In the genomic region with DNA sequence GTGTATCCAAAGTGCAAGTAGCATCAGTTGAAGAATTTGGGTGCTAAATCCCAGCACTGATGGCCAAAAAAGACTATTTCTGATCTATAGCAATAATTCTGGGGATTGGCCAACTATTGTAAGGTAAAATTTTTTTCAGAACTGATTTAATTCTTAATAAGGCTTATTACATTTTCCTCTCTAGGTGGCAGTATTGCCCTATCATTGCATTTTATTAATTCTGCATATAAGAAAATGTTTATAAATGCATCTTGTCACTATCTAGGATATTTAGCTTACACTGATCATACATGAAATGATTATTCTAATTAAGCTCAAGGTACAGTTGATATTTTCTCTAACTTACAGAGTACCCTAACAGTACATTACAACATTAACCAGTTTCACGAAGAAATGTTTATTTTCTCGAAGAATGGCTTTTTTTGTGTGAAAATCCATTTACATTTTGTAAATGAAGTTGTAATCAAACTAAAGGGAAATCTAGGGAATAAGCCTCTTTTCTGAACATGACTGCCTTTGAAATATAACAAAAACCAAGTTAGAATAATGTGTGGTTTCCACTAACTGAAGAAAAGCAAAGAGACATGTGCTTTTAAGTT, we compare ENCODE assay signal across 8 cellular contexts. TPM values are rescaled to one million over a fixed set of nuclear protein-coding genes. Genes with fewer than 3 reads are reported as not detected.
DNase-seq lines count a peak whose midpoint lies in the region; ATAC-seq and TF ChIP-seq lines count a peak whose summit lies in the region.

No MANE protein-coding gene starts in this region.

- no peak overlapping the region for H3K4me3 ChIP-seq in right atrium auricular region

- intact Hi-C loops in left cardiac atrium (cut with DNase I): loop anchor here in 1 of 2 donors (2.0 kb wide), 1 partner anchor 119 kb away; no protein-coding TSS in a partner anchor
- intact Hi-C loops in activated T-helper 2 cell treated with anti-CD3 and anti-CD28 coated beads, Interferon-gamma antibody, Interleukin-2, Interleukin-4, amounts not matched to agents 10 μg/mL and 5 μg/mL and 100 μg/mL, durations not matched to agents 14 hours and 24 hours and 36 hours (cut with micrococcal nuclease): loop anchor here (1.0 to 10.0 kb wide), 4 partner anchors 118 to 649 kb away; no protein-coding TSS in a partner anchor

- no peak overlapping the region for H3K27ac Mint-ChIP-seq in osteocyte (ENCODE audit: unreplicated experiment)
- H3K27ac Mint-ChIP-seq in activated T-helper 2 cell treated with anti-CD3 and anti-CD28 coated beads, Interferon-gamma antibody, Interleukin-2, Interleukin-4, amounts not matched to agents 10 μg/mL and 5 μg/mL and 100 μg/mL, durations not matched to agents 14 hours and 24 hours and 36 hours: no peak overlapping the region

- H3K36me3 Mint-ChIP-seq in osteocyte (ENCODE audit: unreplicated experiment): no peaks in the 10 kb centered on the region
- H3K36me3 Mint-ChIP-seq in activated T-helper 2 cell treated with anti-CD3 and anti-CD28 coated beads, Interferon-gamma antibody, Interleukin-2, Interleukin-4, amounts not matched to agents 10 μg/mL and 5 μg/mL and 100 μg/mL, durations not matched to agents 14 hours and 24 hours and 36 hours (ENCODE audit: low read depth): no peaks in the 10 kb centered on the region

- H3K27ac ChIP-seq in right atrium auricular region: no peak overlapping the region

- no peak overlapping the region for H3K4me3 Mint-ChIP-seq in osteocyte (ENCODE audit: unreplicated experiment)
- no peak overlapping the region for H3K4me3 Mint-ChIP-seq in activated T-helper 2 cell treated with anti-CD3 and anti-CD28 coated beads, Interferon-gamma antibody, Interleukin-2, Interleukin-4, amounts not matched to agents 10 μg/mL and 5 μg/mL and 100 μg/mL, durations not matched to agents 14 hours and 24 hours and 36 hours (ENCODE audit: low read depth)

- H3K4me1 ChIP-seq in right atrium auricular region: peaks cover 0 to 21% of the 10 kb centered on the region in 2 donors

- H3K27me3 ChIP-seq in right atrium auricular region: no peaks in the 10 kb centered on the region

- DNase-seq in right atrium auricular region (ENCODE audit: low spot score) (no peak), left cardiac atrium (no peak), NCI-H460 (ENCODE audit: extremely low read depth, low read depth) (peak; percentile 41), dermis microvascular lymphatic vessel endothelial cell (ENCODE audit: low read depth in 2 of 2) (peak; percentile 70 to 71), osteocyte (ENCODE audit: extremely low spot score, unreplicated experiment) (no peak)
- no peak for DNase-seq in activated T-helper 2 cell treated with anti-CD3 and anti-CD28 coated beads, Interferon-gamma antibody, Interleukin-2, Interleukin-4, amounts not matched to agents 10 μg/mL and 5 μg/mL and 100 μg/mL, durations not matched to agents 14 hours and 24 hours and 36 hours (ENCODE audit: low spot score)

- H3K9me3 Mint-ChIP-seq in osteocyte (ENCODE audit: unreplicated experiment): peaks cover 5% of the 10 kb centered on the region
- no peaks in the 10 kb centered on the region for H3K9me3 Mint-ChIP-seq in activated T-helper 2 cell treated with anti-CD3 and anti-CD28 coated beads, Interferon-gamma antibody, Interleukin-2, Interleukin-4, amounts not matched to agents 10 μg/mL and 5 μg/mL and 100 μg/mL, durations not matched to agents 14 hours and 24 hours and 36 hours

- peaks cover 20% of the 10 kb centered on the region for H3K27me3 Mint-ChIP-seq in osteocyte (ENCODE audit: unreplicated experiment)
- peaks cover 2% of the 10 kb centered on the region for H3K27me3 Mint-ChIP-seq in activated T-helper 2 cell treated with anti-CD3 and anti-CD28 coated beads, Interferon-gamma antibody, Interleukin-2, Interleukin-4, amounts not matched to agents 10 μg/mL and 5 μg/mL and 100 μg/mL, durations not matched to agents 14 hours and 24 hours and 36 hours (ENCODE audit: low read depth)

- H3K4me1 Mint-ChIP-seq in osteocyte (ENCODE audit: unreplicated experiment): no peaks in the 10 kb centered on the region
- H3K4me1 Mint-ChIP-seq in activated T-helper 2 cell treated with anti-CD3 and anti-CD28 coated beads, Interferon-gamma antibody, Interleukin-2, Interleukin-4, amounts not matched to agents 10 μg/mL and 5 μg/mL and 100 μg/mL, durations not matched to agents 14 hours and 24 hours and 36 hours (ENCODE audit: low read depth): peaks cover 6% of the 10 kb centered on the region

- TF ChIP-seq CTCF in right atrium auricular region (IDR thresholded peaks at IDR 0.05) (peak; percentile 33 to 74), osteocyte (IDR thresholded peaks at IDR 0.05) (peak; percentile 60)

- H3K9me3 ChIP-seq in right atrium auricular region: no peaks in the 10 kb centered on the region

- peaks cover 99% of the 10 kb centered on the region for H3K36me3 ChIP-seq in right atrium auricular region

- ATAC-seq in left cardiac atrium (no peak), GM19035 (IDR thresholded peaks at IDR 0.05; ENCODE audit: unreplicated experiment) (no peak), GM21447 (IDR thresholded peaks at IDR 0.05; ENCODE audit: unreplicated experiment) (no peak)

RNA-seq across cellular contexts. Expression of a gene that starts 11.0 kb away (rescaled TPM):
- total RNA-seq in right atrium auricular region (1,000 to 10,000 TPM; 1,330 to 3,257 TPM), left cardiac atrium (1,000 to 10,000 TPM; 1,545 to 1,612 TPM), dermis microvascular lymphatic vessel endothelial cell (0.76 and 1.7 TPM in 2 replicates), osteocyte (0.10 TPM in 1 of 2 replicates, not detected in the other)
- 2.0 and 2.6 TPM in 2 replicates for total RNA-seq in NCI-H460 (2014; rRNA removed; shearing (Covaris generic))
- polyA plus RNA-seq in NCI-H460 (2014; cell fraction: nucleus; rRNA removed): 0.58 and 0.71 TPM in 2 replicates
- total RNA-seq in activated T-helper 2 cell treated with anti-CD3 and anti-CD28 coated beads, Interferon-gamma antibody, Interleukin-2, Interleukin-4, amounts not matched to agents 10 μg/mL and 5 μg/mL and 100 μg/mL, durations not matched to agents 14 hours and 24 hours and 36 hours: 3.3 and 3.7 TPM in 2 replicates

Comparison
In these comparisons a context has a peak if more than half of its experiments do, and no peak if none do; other contexts are left out.
1. DNase-seq: peak in NCI-H460 (single experiment) and dermis microvascular lymphatic vessel endothelial cell (2 of 2); none in right atrium auricular region (single experiment), left cardiac atrium (single experiment), osteocyte (single experiment) and activated T-helper 2 cell treated with anti-CD3 and anti-CD28 coated beads, Interferon-gamma antibody, Interleukin-2, Interleukin-4, amounts not matched to agents 10 μg/mL and 5 μg/mL and 100 μg/mL, durations not matched to agents 14 hours and 24 hours and 36 hours (single experiment).
2. RNA of a gene that starts 11.0 kb away (total RNA-seq): 1,330 to 3,257 TPM in right atrium auricular region and 1,545 to 1,612 TPM in left cardiac atrium; 3.3 to 3.7 TPM in activated T-helper 2 cell treated with anti-CD3 and anti-CD28 coated beads, Interferon-gamma antibody, Interleukin-2, Interleukin-4, amounts not matched to agents 10 μg/mL and 5 μg/mL and 100 μg/mL, durations not matched to agents 14 hours and 24 hours and 36 hours, 2.0 to 2.6 TPM in NCI-H460, 0.76 to 1.7 TPM in dermis microvascular lymphatic vessel endothelial cell and 0.10 TPM in osteocyte; every median in the first group is over 100 times any median in the second.